1 cellular context compared by ENCODE assay signal in the genomic region with DNA sequence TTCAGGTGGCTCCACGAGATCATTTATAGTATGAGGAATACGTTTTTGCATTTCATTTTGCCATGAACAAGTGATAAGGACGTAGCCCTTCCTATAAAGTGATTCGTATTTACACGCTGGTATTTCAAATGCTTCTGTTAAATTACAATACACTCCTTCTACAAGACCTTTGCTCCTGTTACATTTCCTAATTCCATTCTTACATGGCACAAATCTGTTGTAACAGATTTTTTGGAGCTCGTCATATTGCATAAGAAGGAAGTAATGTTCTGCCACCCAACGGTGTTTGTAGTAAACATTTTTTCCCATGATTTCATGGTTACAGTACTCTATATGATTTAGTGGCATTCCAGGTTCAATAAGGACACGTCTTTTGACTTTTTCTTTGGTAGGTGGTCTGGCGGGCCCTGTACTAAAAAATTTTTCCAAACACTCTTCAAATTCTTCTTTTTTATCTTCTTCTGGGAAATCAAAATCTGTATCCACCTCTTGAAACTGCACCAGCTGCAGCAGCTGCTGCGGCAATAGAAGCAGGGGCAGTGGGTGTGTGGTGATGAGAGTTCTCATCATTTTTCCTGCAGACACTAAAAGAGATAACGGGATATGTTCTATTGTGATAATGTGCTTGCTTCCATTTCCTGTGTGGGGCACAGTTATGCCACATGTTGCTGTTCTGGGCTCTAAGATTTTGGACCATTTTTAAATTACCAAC.
TF ChIP-seq lines count a peak whose summit lies in the region.

No MANE protein-coding gene starts in this region.

TF ChIP-seq in GM23338, 12 proteins besides CTCF, POLR2A, EP300 and RAD21:
- TF ChIP-seq REST (IDR thresholded peaks at IDR 0.05; ENCODE audit: unreplicated experiment): no peak
- TF ChIP-seq, protein P1, sequence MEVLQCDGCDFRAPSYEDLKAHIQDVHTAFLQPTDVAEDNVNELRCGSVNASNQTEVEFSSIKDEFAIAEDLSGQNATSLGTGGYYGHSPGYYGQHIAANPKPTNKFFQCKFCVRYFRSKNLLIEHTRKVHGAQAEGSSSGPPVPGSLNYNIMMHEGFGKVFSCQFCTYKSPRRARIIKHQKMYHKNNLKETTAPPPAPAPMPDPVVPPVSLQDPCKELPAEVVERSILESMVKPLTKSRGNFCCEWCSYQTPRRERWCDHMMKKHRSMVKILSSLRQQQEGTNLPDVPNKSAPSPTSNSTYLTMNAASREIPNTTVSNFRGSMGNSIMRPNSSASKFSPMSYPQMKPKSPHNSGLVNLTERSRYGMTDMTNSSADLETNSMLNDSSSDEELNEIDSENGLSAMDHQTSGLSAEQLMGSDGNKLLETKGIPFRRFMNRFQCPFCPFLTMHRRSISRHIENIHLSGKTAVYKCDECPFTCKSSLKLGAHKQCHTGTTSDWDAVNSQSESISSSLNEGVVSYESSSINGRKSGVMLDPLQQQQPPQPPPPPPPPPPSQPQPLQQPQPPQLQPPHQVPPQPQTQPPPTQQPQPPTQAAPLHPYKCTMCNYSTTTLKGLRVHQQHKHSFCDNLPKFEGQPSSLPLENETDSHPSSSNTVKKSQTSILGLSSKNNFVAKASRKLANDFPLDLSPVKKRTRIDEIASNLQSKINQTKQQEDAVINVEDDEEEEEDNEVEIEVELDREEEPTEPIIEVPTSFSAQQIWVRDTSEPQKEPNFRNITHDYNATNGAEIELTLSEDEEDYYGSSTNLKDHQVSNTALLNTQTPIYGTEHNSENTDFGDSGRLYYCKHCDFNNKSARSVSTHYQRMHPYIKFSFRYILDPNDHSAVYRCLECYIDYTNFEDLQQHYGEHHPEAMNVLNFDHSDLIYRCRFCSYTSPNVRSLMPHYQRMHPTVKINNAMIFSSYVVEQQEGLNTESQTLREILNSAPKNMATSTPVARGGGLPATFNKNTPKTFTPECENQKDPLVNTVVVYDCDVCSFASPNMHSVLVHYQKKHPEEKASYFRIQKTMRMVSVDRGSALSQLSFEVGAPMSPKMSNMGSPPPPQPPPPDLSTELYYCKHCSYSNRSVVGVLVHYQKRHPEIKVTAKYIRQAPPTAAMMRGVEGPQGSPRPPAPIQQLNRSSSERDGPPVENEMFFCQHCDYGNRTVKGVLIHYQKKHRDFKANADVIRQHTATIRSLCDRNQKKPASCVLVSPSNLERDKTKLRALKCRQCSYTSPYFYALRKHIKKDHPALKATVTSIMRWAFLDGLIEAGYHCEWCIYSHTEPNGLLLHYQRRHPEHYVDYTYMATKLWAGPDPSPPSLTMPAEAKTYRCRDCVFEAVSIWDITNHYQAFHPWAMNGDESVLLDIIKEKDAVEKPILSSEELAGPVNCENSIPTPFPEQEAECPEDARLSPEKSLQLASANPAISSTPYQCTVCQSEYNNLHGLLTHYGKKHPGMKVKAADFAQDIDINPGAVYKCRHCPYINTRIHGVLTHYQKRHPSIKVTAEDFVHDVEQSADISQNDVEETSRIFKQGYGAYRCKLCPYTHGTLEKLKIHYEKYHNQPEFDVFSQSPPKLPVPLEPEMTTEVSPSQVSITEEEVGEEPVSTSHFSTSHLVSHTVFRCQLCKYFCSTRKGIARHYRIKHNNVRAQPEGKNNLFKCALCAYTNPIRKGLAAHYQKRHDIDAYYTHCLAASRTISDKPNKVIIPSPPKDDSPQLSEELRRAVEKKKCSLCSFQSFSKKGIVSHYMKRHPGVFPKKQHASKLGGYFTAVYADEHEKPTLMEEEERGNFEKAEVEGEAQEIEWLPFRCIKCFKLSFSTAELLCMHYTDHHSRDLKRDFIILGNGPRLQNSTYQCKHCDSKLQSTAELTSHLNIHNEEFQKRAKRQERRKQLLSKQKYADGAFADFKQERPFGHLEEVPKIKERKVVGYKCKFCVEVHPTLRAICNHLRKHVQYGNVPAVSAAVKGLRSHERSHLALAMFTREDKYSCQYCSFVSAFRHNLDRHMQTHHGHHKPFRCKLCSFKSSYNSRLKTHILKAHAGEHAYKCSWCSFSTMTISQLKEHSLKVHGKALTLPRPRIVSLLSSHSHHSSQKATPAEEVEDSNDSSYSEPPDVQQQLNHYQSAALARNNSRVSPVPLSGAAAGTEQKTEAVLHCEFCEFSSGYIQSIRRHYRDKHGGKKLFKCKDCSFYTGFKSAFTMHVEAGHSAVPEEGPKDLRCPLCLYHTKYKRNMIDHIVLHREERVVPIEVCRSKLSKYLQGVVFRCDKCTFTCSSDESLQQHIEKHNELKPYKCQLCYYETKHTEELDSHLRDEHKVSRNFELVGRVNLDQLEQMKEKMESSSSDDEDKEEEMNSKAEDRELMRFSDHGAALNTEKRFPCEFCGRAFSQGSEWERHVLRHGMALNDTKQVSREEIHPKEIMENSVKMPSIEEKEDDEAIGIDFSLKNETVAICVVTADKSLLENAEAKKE (CRISPR knock-in tag; IDR thresholded peaks at IDR 0.05): no peak
- no peak for TF ChIP-seq EZH2phosphoT487 (IDR thresholded peaks at IDR 0.05; ENCODE audit: unreplicated experiment)
- TF ChIP-seq NANOG (IDR thresholded peaks at IDR 0.05; ENCODE audit: borderline replicate concordance): no peak
- no peak for TF ChIP-seq CREB1 (CRISPR knock-in tag; IDR thresholded peaks at IDR 0.05; ENCODE audit: low read depth)
- no peak for TF ChIP-seq ZNF114 (CRISPR knock-in tag; IDR thresholded peaks at IDR 0.05)
- TF ChIP-seq JUNB (IDR thresholded peaks at IDR 0.05; ENCODE audit: unreplicated experiment): no peak
- TF ChIP-seq EZH2 (IDR thresholded peaks at IDR 0.05; ENCODE audit: low read depth, unreplicated experiment): no peak
- TF ChIP-seq ZNF331 (CRISPR knock-in tag; IDR thresholded peaks at IDR 0.05; ENCODE audit: low read depth): no peak
- TF ChIP-seq POLR2AphosphoS5 (IDR thresholded peaks at IDR 0.05; ENCODE audit: low read depth): no peak
- no peak for TF ChIP-seq STAT1 (IDR thresholded peaks at IDR 0.05; ENCODE audit: unreplicated experiment)
- TF ChIP-seq, protein P2, sequence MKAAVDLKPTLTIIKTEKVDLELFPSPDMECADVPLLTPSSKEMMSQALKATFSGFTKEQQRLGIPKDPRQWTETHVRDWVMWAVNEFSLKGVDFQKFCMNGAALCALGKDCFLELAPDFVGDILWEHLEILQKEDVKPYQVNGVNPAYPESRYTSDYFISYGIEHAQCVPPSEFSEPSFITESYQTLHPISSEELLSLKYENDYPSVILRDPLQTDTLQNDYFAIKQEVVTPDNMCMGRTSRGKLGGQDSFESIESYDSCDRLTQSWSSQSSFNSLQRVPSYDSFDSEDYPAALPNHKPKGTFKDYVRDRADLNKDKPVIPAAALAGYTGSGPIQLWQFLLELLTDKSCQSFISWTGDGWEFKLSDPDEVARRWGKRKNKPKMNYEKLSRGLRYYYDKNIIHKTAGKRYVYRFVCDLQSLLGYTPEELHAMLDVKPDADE (IDR thresholded peaks at IDR 0.05): no peak
